In genomic region chr10:130654726-130655125, GRCh38 we compare ENCODE assay signal across 3 cellular contexts.
"Had no signal": no experiment of that assay in that cellular context is flagged by ENCODE, and none has a peak within 500 bp of the region (broad histone marks: within the 10 kb centered on the region; RNA-seq: fewer than 3 reads in every experiment).

No MANE protein-coding gene starts in this region.

- DNase-seq: GDM1, GF-D8 had no signal

- H3K4me3 ChIP-seq: GM12878 had no signal
